In genomic region chr1:28668191-28668955, GRCh38 we compare ENCODE assay signal across 8 cellular contexts. TPM values are rescaled to one million over a fixed set of nuclear protein-coding genes. Genes with fewer than 3 reads are reported as not detected.
DNase-seq lines count a peak whose midpoint lies in the region; ATAC-seq and TF ChIP-seq lines count a peak whose summit lies in the region.

Gene GMEB1 (plus strand): TSS chr1:28668784. CDS start chr1:28683613, 14,829 bp downstream.

- H3K27me3 Mint-ChIP-seq in activated CD4-positive, alpha-beta T cell treated with anti-CD3 and anti-CD28 coated beads for 36 hours = no peaks in the 10 kb centered on the region

- H3K9me3 Mint-ChIP-seq in activated CD4-positive, alpha-beta T cell treated with anti-CD3 and anti-CD28 coated beads for 36 hours (ENCODE audit: low read depth) = no peaks in the 10 kb centered on the region

- peak within 1 kb of the TSS; percentile 99 for H3K27ac Mint-ChIP-seq in activated CD4-positive, alpha-beta T cell treated with anti-CD3 and anti-CD28 coated beads for 36 hours

- intact Hi-C loops in activated CD4-positive, alpha-beta T cell treated with anti-CD3 and anti-CD28 coated beads for 36 hours (cut with DNase I, micrococcal nuclease) = loop anchor here (1.0 to 2.0 kb wide), 4 partner anchors 20 to 513 kb away; partner anchors contain the start of genes RNU11 (in 2 of the 2), SESN2 (in 1 of the 2), SRSF4 (in 1 of the 2) and YTHDF2 (in 1 of the 2)

- H3K4me3 ChIP-seq in AG09309 (ENCODE audit: control insufficient read depth, low read depth, low read length) (peak within 1 kb of the TSS; percentile 66), kidney epithelial cell (ENCODE audit: low read depth, low read length) (peak within 1 kb of the TSS; percentile 90)

- peaks cover 11% of the 10 kb centered on the region for H3K4me1 Mint-ChIP-seq in activated CD4-positive, alpha-beta T cell treated with anti-CD3 and anti-CD28 coated beads for 36 hours

- ATAC-seq in GM19025 (IDR thresholded peaks at IDR 0.05; ENCODE audit: low read depth, unreplicated experiment) (peak; percentile 74), HG03196 (IDR thresholded peaks at IDR 0.05; ENCODE audit: unreplicated experiment) (peak; percentile 76)
- ATAC-seq in activated CD4-positive, alpha-beta T cell treated with anti-CD3 and anti-CD28 coated beads for 36 hours = peak; percentile 72

- no peak for DNase-seq in AG09309 (ENCODE audit: low read depth)
- peak; percentile 78 for DNase-seq in NCI-H446 treated with DMSO at 0.1 percent for 48 hours (lab: John Stamatoyannopoulos, UW)
- peak; percentile 93 for DNase-seq in activated CD4-positive, alpha-beta T cell treated with anti-CD3 and anti-CD28 coated beads for 36 hours
- DNase-seq in cerebellum (ENCODE audit: low spot score) = peak; percentile 93
- DNase-seq in kidney epithelial cell (ENCODE audit: low read depth) = no peak
- DNase-seq in stimulated activated CD4-positive, alpha-beta T cell treated with anti-CD3 and anti-CD28 coated beads, Interleukin-15, amount 100 ng/mL, for 1 hour (ENCODE audit: low read depth in 1 of 2, low spot score in 1 of 2) = peak; percentile 75 to 77

- peaks cover 3% of the 10 kb centered on the region for H3K36me3 Mint-ChIP-seq in activated CD4-positive, alpha-beta T cell treated with anti-CD3 and anti-CD28 coated beads for 36 hours (ENCODE audit: low read depth)

- H3K4me3 Mint-ChIP-seq in activated CD4-positive, alpha-beta T cell treated with anti-CD3 and anti-CD28 coated beads for 36 hours = peak within 1 kb of the TSS; percentile 84

- TF ChIP-seq CTCF in AG09309 (IDR thresholded peaks at IDR 0.05; ENCODE audit: control insufficient read depth, insufficient read depth, low read depth, low read length, missing control alignments) (no peak), kidney epithelial cell (IDR thresholded peaks at IDR 0.05; ENCODE audit: insufficient read depth, low read length, poor library complexity, severe bottlenecking) (no peak)

- CTCF ChIA-PET in activated CD4-positive, alpha-beta T cell treated with anti-CD3 and anti-CD28 coated beads for 36 hours (lab: Charles Lee) = interaction anchor here (0.6 to 2.3 kb wide), 7 partner anchors 20 to 513 kb away, joined by 3 to 8 read pairs (median 6); partner anchors contain the start of genes RNU11, SRSF4, TAF12 and YTHDF2

- H3K36me3 ChIP-seq in kidney epithelial cell (ENCODE audit: control insufficient read depth, insufficient read depth, low read length) = no peaks in the 10 kb centered on the region

- POLR2A ChIA-PET in activated CD4-positive, alpha-beta T cell treated with anti-CD3 and anti-CD28 coated beads for 36 hours (lab: Charles Lee) = interaction anchor here (0.6 to 3.0 kb wide), 7 partner anchors 17 to 249 kb away, joined by 4 to 96 read pairs (median 22); partner anchors contain the start of genes RNU11, TAF12 and YTHDF2

- no peaks in the 10 kb centered on the region for H3K27me3 ChIP-seq in kidney epithelial cell (ENCODE audit: control insufficient read depth, insufficient read depth, low read length)

RNA-seq across cellular contexts. Expression of gene GMEB1, which starts in this region (rescaled TPM):
- total RNA-seq in activated CD4-positive, alpha-beta T cell treated with anti-CD3 and anti-CD28 coated beads for 36 hours = 10 to 100 TPM; 20.3 to 25.4 TPM
- total RNA-seq in cerebellum (10.6 TPM), kidney epithelial cell (9.9 and 11.8 TPM in 2 replicates)

Comparison
In these comparisons a context has a peak if more than half of its experiments do, and no peak if none do; other contexts are left out.
1. DNase-seq: peak in NCI-H446 treated with DMSO at 0.1 percent for 48 hours (single experiment), activated CD4-positive, alpha-beta T cell treated with anti-CD3 and anti-CD28 coated beads for 36 hours (single experiment), cerebellum (single experiment) and stimulated activated CD4-positive, alpha-beta T cell treated with anti-CD3 and anti-CD28 coated beads, Interleukin-15, amount 100 ng/mL, for 1 hour (2 of 2); none in AG09309 (single experiment) and kidney epithelial cell (single experiment).
2. Peak in every context shown above with its lines, with median percentiles within 50 percentile points of each other: ATAC-seq.